Comparison of ENCODE assay signal across 21 cellular contexts in the genomic region with DNA sequence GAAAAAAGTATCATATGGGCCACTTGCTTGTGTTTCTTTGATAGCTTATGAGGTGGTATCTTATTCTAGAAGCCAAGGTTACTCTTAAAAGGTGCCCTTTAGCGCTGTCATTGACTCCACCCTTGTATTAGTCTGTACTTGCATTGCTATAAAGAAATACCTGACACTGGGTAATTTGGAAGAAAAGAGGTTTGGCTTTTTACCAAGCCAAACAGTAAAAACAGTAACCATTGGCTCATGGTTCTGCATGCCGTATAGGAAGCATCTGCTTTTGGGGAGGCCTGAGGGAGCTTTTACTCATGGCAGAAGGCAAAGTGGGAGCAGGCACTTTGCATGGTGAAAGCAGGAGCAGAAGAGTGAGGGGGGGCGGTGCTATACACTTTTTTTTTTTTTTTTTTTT.
DNase-seq lines count a peak whose midpoint lies in the region; ATAC-seq and TF ChIP-seq lines count a peak whose summit lies in the region.
"Had no signal": no experiment of that assay in that cellular context is flagged by ENCODE, and none has a peak within 500 bp of the region (broad histone marks: within the 10 kb centered on the region; RNA-seq: fewer than 3 reads in every experiment).

No MANE protein-coding gene starts in this region.

- peaks cover 25% of the 10 kb centered on the region for H3K4me1 ChIP-seq in RWPE2 (ENCODE audit: insufficient read depth, poor library complexity, severe bottlenecking)

- H3K4me3 ChIP-seq in RWPE2 (ENCODE audit: severe bottlenecking) = no peak overlapping the region
- H3K4me3 ChIP-seq: MG63 had no signal

- peak; percentile 9 to 43 for DNase-seq in NCI-H2081 (lab: John Stamatoyannopoulos, UW)
- DNase-seq in NCI-H2081 treated with DMSO at 0.1 percent for 48 hours (lab: John Stamatoyannopoulos, UW) = no peak
- DNase-seq in NCI-H1105 (lab: John Stamatoyannopoulos, UW) = peak; percentile 19
- DNase-seq in RWPE2 (ENCODE audit: low spot score) = no peak
- no peak for DNase-seq in NCI-H1048 (lab: John Stamatoyannopoulos, UW)
- DNase-seq in NCI-H2196 (lab: John Stamatoyannopoulos, UW; ENCODE audit: unreplicated experiment) = no peak
- no peak for DNase-seq in H4 (ENCODE audit: low spot score)
- DNase-seq: AML-193; Calu3; CD8-positive, alpha-beta memory T cell; DMS153; H9; Kasumi-1; MG63; NCI-H187; NCI-H510A treated with DMSO at 0.1 percent for 48 hours; PC-3; SHP77; T-helper 17 cell had no signal

- ATAC-seq in RWPE2 (ENCODE audit: low read depth) = peak; percentile 35
- ATAC-seq in esophagus mucosa = peak; percentile 52
- ATAC-seq: PC-3, T-helper 17 cell had no signal

- no peaks in the 10 kb centered on the region for H3K9me3 ChIP-seq in RWPE2 (ENCODE audit: severe bottlenecking)
- H3K9me3 ChIP-seq: MG63 had no signal

- H3K27ac ChIP-seq in RWPE2 (ENCODE audit: poor library complexity, severe bottlenecking) = peak overlapping the region; percentile 14
- H3K27ac ChIP-seq: C4-2B had no signal

- no peak for TF ChIP-seq CTCF in RWPE2 (IDR thresholded peaks at IDR 0.05; ENCODE audit: poor library complexity, severe bottlenecking)

- H3K27me3 ChIP-seq in RWPE2 (ENCODE audit: insufficient read depth, poor library complexity, severe bottlenecking) = no peaks in the 10 kb centered on the region
- H3K27me3 ChIP-seq: MG63 had no signal

- no peaks in the 10 kb centered on the region for H3K36me3 ChIP-seq in RWPE2 (ENCODE audit: low read depth)
- H3K36me3 ChIP-seq: MG63 had no signal

Comparison
In these comparisons a context has a peak if more than half of its experiments do, and no peak if none do; other contexts are left out.
1. DNase-seq: peak in NCI-H2081 (2 of 2) and NCI-H1105 (single experiment); none in NCI-H2081 treated with DMSO at 0.1 percent for 48 hours (single experiment), RWPE2 (single experiment), NCI-H1048 (single experiment), NCI-H2196 (single experiment) and H4 (single experiment).